Comparison of ENCODE assay signal across 8 cellular contexts in the genomic region with DNA sequence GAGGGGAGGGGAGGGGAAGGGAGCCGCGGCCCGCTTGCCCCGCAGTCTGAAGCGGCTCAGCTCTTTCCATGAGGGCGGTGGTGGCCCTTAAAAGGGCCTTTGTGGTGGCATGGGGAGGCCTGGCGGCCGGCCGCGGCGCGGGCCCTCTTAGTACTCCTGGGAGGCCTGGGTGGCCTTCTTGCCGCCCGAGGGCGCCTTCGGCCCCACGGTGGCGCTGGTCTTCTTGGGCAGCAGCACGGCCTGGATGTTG. TPM values are rescaled to one million over a fixed set of nuclear protein-coding genes. Genes with fewer than 3 reads are reported as not detected.
DNase-seq lines count a peak whose midpoint lies in the region; ATAC-seq, FAIRE-seq and TF ChIP-seq lines count a peak whose summit lies in the region.

No MANE protein-coding gene starts in this region.

- ATAC-seq in HG02759 (IDR thresholded peaks at IDR 0.05; ENCODE audit: unreplicated experiment), result peak; percentile 47
- ATAC-seq in K562, result peak; percentile 76

- peak overlapping the region; percentile 14; the same call in 1 of the 2 replicates for H2AFZ ChIP-seq in K562 (ENCODE audit: low read depth, low read length)

- WGBS in K562 (ENCODE audit: insufficient coverage, low coverage, missing lambda C conversion rate), result 0% methylated on average over 7 of the region's 19 CpGs

- no TSS peak for BruUV-seq in K562 (replicated peaks; lab: Mats Ljungman, UMichigan)

- no peaks in the 10 kb centered on the region for H3K9me3 ChIP-seq in K562 (replicated peaks; ENCODE audit: control insufficient read depth, insufficient read depth, low read depth, low read length)
- no peaks in the 10 kb centered on the region for H3K9me3 ChIP-seq in iPS-15b (ENCODE audit: control insufficient read depth, insufficient read depth, low read length)

- TF ChIP-seq POLR2A in K562 (conservative IDR thresholded peaks at IDR 0.05) (no peak), GM12892 (IDR thresholded peaks at IDR 0.05; ENCODE audit: low read depth, low read length) (no peak)

- CTCF ChIA-PET in K562 (lab: Yijun Ruan, JAX; ENCODE audit: low intra/inter-chr PET ratio), result interaction anchor here (0.6 to 1.3 kb wide), 2 partner anchors 102 to 184 kb away, joined by 3 to 6 read pairs; no protein-coding TSS in a partner anchor

- peak; percentile 66 for TF ChIP-seq CTCF in GM12865 (IDR thresholded peaks at IDR 0.05; ENCODE audit: insufficient read depth, low read depth, low read length, missing control alignments)
- TF ChIP-seq CTCF in K562 (IDR thresholded peaks at IDR 0.05 in 2 of 3, conservative IDR thresholded peaks at IDR 0.05 in 1 of 3; ENCODE audit: insufficient read depth in 2 of 3, low read depth in 1 of 3, low read length in 3 of 3), result peak; percentile 74 to 88 (median 76)
- TF ChIP-seq CTCF in retinal pigment epithelial cell (conservative IDR thresholded peaks at IDR 0.05; ENCODE audit: low read depth, low read length), result peak; percentile 70

- intact Hi-C loops in K562 (cut with micrococcal nuclease), result loop anchor here (1.0 to 2.0 kb wide), 3 partner anchors 27 to 166 kb away; partner anchors contain the start of genes HYOU1 and VPS11

- no peaks in the 10 kb centered on the region; a peak in 1 of 5 replicates for H3K27me3 ChIP-seq in K562 (ENCODE audit: control insufficient read depth in 2 of 2, insufficient read depth in 2 of 2, low read length in 2 of 2)
- H3K27me3 ChIP-seq in iPS-15b (ENCODE audit: control insufficient read depth, insufficient read depth, low read length), result no peaks in the 10 kb centered on the region

- peaks cover 25% of the 10 kb centered on the region for H4K20me1 ChIP-seq in K562 (replicated peaks; ENCODE audit: control insufficient read depth, insufficient read depth, low read length)

- no peaks in the 10 kb centered on the region for H3K9me1 ChIP-seq in K562 (ENCODE audit: control insufficient read depth, insufficient read depth, low read length)

- POLR2A ChIA-PET in K562 (lab: Yijun Ruan, JAX), result interaction anchor here (0.5 to 5.5 kb wide), 57 partner anchors 8 to 705 kb away, joined by 3 to 75 read pairs (median 4); partner anchors contain the start of genes ABCG4, C2CD2L, CBL and DPAGT1

- peaks cover 59% of the 10 kb centered on the region for H3K79me2 ChIP-seq in K562 (ENCODE audit: control insufficient read depth, insufficient read depth, low read length)

- peak overlapping the region; percentile 94 to 99 for H3K9ac ChIP-seq in K562 (ENCODE audit: insufficient read depth in 1 of 2, low read depth in 2 of 2, low read length in 2 of 2)
- H3K9ac ChIP-seq in iPS-15b (ENCODE audit: low read depth, low read length), result peak overlapping the region; percentile 99

- peak; percentile 44 to 58; a peak in 1 of 4 replicates for TF ChIP-seq RAD21 in K562 (CRISPR knock-in tag; conservative IDR thresholded peaks at IDR 0.05 in 1 of 2, IDR thresholded peaks at IDR 0.05 in 1 of 2)

- peak overlapping the region; percentile 98 for H3K4me2 ChIP-seq in K562 (ENCODE audit: insufficient read depth, low read length)

- peak overlapping the region; percentile 61 for H3K4me3 ChIP-seq in GM12865 (ENCODE audit: low read depth, low read length)
- peak overlapping the region; percentile 94 for H3K4me3 ChIP-seq in K562
- H3K4me3 ChIP-seq in iPS-15b (ENCODE audit: low read depth, low read length), result peak overlapping the region; percentile 92
- H3K4me3 ChIP-seq in retinal pigment epithelial cell (ENCODE audit: low read length), result peak overlapping the region; percentile 82

- FAIRE-seq in K562 (lab: Jason Lieb, UNC) (no peak), GM12892 (lab: Jason Lieb, UNC) (no peak)

- H3K4me1 ChIP-seq in K562 (replicated peaks in 1 of 2; ENCODE audit: control insufficient read depth in 2 of 2, insufficient read depth in 2 of 2, low read length in 2 of 2) (peaks cover 23 to 28% of the 10 kb centered on the region in 2 experiments; a peak in 4 of 5 replicates), iPS-15b (ENCODE audit: control insufficient read depth, insufficient read depth, low read length) (peaks cover 7% of the 10 kb centered on the region)

- no peak for TF ChIP-seq EP300 in K562 (IDR thresholded peaks at IDR 0.05; ENCODE audit: low read length)

- peaks cover 78% of the 10 kb centered on the region for H3K36me3 ChIP-seq in K562 (ENCODE audit: control insufficient read depth, insufficient read depth, low read length)
- peaks cover 20% of the 10 kb centered on the region for H3K36me3 ChIP-seq in iPS-15b (ENCODE audit: control insufficient read depth, insufficient read depth, low read length)

- in situ Hi-C loops in K562 (cut with MboI), result no loop called here

- DNase-seq in AG08396 (ENCODE audit: low spot score) (peak; percentile 81), GM12865 (ENCODE audit: low read depth) (peak; percentile 88), NOMO-1 treated with dmso at 0.1 percent for 144 hours (lab: John Stamatoyannopoulos, UW; ENCODE audit: unreplicated experiment) (peak; percentile 71), K562 (ENCODE audit: extremely low read depth in 1 of 4, low spot score in 3 of 4) (peak in 2 of 4 experiments; percentile 52 to 60), retinal pigment epithelial cell (ENCODE audit: low read depth) (no peak), GM12892 (ENCODE audit: insufficient read length) (no peak)

- peak overlapping the region; percentile 95 for H3K27ac ChIP-seq in K562 (ENCODE audit: extremely low read depth, low read depth, low read length)

RNA-seq across cellular contexts. Expression of gene DPAGT1, which starts 6.9 kb away (rescaled TPM):
- 270 and 472 TPM in 2 replicates for total RNA-seq in K562 (2011; cell fraction: chromatin; rRNA removed; ENCODE audit: low replicate concordance)
- 367 and 397 TPM in 2 replicates for total RNA-seq in K562 (2011; cell fraction: nucleolus; rRNA removed)
- total RNA-seq in K562 (2011; cell fraction: nucleoplasm; rRNA removed), result 334 and 339 TPM in 2 replicates
- total RNA-seq in K562 (2014; rRNA removed) (29.9 and 44.1 TPM in 2 replicates), K562 (2014; rRNA removed; fragmentation: Illumina TruSeq; extraction: Trizol) (42.2 and 43.8 TPM in 2 replicates), K562 (2015; rRNA removed; fragmentation: Illumina TruSeq; extraction: Trizol) (35.3 and 40.0 TPM in 2 replicates), K562 (2021) (79.3 and 85.8 TPM in 2 replicates)
- polyA plus RNA-seq in K562 (2011; rRNA removed) (85.0 and 126 TPM in 2 replicates), K562 (2014; fragmentation: Illumina TruSeq; extraction: Trizol) (112 and 113 TPM in 2 replicates), K562 (2014; fragmentation: Nextera tagmentation; extraction: Ambion mirVana) (100 to 1,000 TPM in 1 of 2 experiments, 10 to 100 TPM in 1; 91.1 to 135 TPM), K562 (2014; rRNA removed) (61.3 and 79.2 TPM in 2 replicates)
- 181 and 307 TPM in 2 replicates for polyA plus RNA-seq in K562 (2011; cell fraction: cytosol; rRNA removed)
- polyA plus RNA-seq in K562 (2011; cell fraction: nucleus; rRNA removed), result 605 and 868 TPM in 2 replicates
- 55.2 and 59.1 TPM in 2 replicates for polyA plus RNA-seq in K562 (2012)
- polyA minus RNA-seq in K562 (2011; rRNA and poly(A)+ RNA removed), result 93.3 and 126 TPM in 2 replicates
- polyA minus RNA-seq in K562 (2011; cell fraction: cytosol; rRNA and poly(A)+ RNA removed), result 33.0 and 58.4 TPM in 2 replicates
- 82.9 and 117 TPM in 2 replicates for polyA minus RNA-seq in K562 (2011; cell fraction: nucleus; rRNA and poly(A)+ RNA removed)
- polyA plus RNA-seq in GM12892 (2012; ENCODE audit: missing spikeins), result 16.9 TPM

RNA-seq across cellular contexts. Expression of gene HMBS, which starts 10.1 kb away (rescaled TPM):
- total RNA-seq in K562 (2011; cell fraction: chromatin; rRNA removed; ENCODE audit: low replicate concordance), result 269 and 490 TPM in 2 replicates
- 337 and 417 TPM in 2 replicates for total RNA-seq in K562 (2011; cell fraction: nucleolus; rRNA removed)
- total RNA-seq in K562 (2011; cell fraction: nucleoplasm; rRNA removed), result 304 and 321 TPM in 2 replicates
- total RNA-seq in K562 (2014; rRNA removed) (82.8 and 118 TPM in 2 replicates), K562 (2014; rRNA removed; fragmentation: Illumina TruSeq; extraction: Trizol) (108 and 113 TPM in 2 replicates), K562 (2015; rRNA removed; fragmentation: Illumina TruSeq; extraction: Trizol) (52.3 and 56.9 TPM in 2 replicates), K562 (2021) (272 and 282 TPM in 2 replicates)
- polyA plus RNA-seq in K562 (2011; rRNA removed) (311 and 380 TPM in 2 replicates), K562 (2014; fragmentation: Illumina TruSeq; extraction: Trizol) (286 and 323 TPM in 2 replicates), K562 (2014; fragmentation: Nextera tagmentation; extraction: Ambion mirVana) (100 to 1,000 TPM; 308 to 385 TPM), K562 (2014; rRNA removed) (294 and 314 TPM in 2 replicates)
- 268 and 371 TPM in 2 replicates for polyA plus RNA-seq in K562 (2011; cell fraction: cytosol; rRNA removed)
- 618 and 678 TPM in 2 replicates for polyA plus RNA-seq in K562 (2011; cell fraction: nucleus; rRNA removed)
- polyA plus RNA-seq in K562 (2012), result 146 and 173 TPM in 2 replicates
- polyA minus RNA-seq in K562 (2011; rRNA and poly(A)+ RNA removed), result 161 and 230 TPM in 2 replicates
- 85.6 and 104 TPM in 2 replicates for polyA minus RNA-seq in K562 (2011; cell fraction: cytosol; rRNA and poly(A)+ RNA removed)
- polyA minus RNA-seq in K562 (2011; cell fraction: nucleus; rRNA and poly(A)+ RNA removed), result 144 and 221 TPM in 2 replicates
- 28.2 TPM for polyA plus RNA-seq in GM12892 (2012; ENCODE audit: missing spikeins)

RNA-seq across cellular contexts. Expression of gene C2CD2L, which starts 12.4 kb away (rescaled TPM):
- total RNA-seq in K562 (2011; cell fraction: chromatin; rRNA removed; ENCODE audit: low replicate concordance), result 55.3 and 136 TPM in 2 replicates
- 108 and 111 TPM in 2 replicates for total RNA-seq in K562 (2011; cell fraction: nucleolus; rRNA removed)
- total RNA-seq in K562 (2011; cell fraction: nucleoplasm; rRNA removed), result 77.1 and 102 TPM in 2 replicates
- total RNA-seq in K562 (2014; rRNA removed), result 16.9 and 23.8 TPM in 2 replicates
- total RNA-seq in K562 (2014; rRNA removed; fragmentation: Illumina TruSeq; extraction: Trizol), result 6.9 and 11.8 TPM in 2 replicates
- 14.8 and 15.6 TPM in 2 replicates for total RNA-seq in K562 (2015; rRNA removed; fragmentation: Illumina TruSeq; extraction: Trizol)
- 34.1 and 41.2 TPM in 2 replicates for total RNA-seq in K562 (2021)
- 10.8 and 19.6 TPM in 2 replicates for polyA plus RNA-seq in K562 (2011; rRNA removed)
- 13.0 and 21.3 TPM in 2 replicates for polyA plus RNA-seq in K562 (2011; cell fraction: cytosol; rRNA removed)
- 40.4 and 77.6 TPM in 2 replicates for polyA plus RNA-seq in K562 (2011; cell fraction: nucleus; rRNA removed)
- 20.0 and 49.0 TPM in 2 replicates for polyA plus RNA-seq in K562 (2012)
- polyA plus RNA-seq in K562 (2014; fragmentation: Illumina TruSeq; extraction: Trizol), result 29.7 and 34.7 TPM in 2 replicates
- 1 to 10 TPM in 1 of 2 experiments, under 1 TPM in 1; 0.66 to 1.0 TPM for polyA plus RNA-seq in K562 (2014; fragmentation: Nextera tagmentation; extraction: Ambion mirVana)
- 22.4 and 25.7 TPM in 2 replicates for polyA plus RNA-seq in K562 (2014; rRNA removed)
- polyA minus RNA-seq in K562 (2011; rRNA and poly(A)+ RNA removed), result 14.8 and 15.7 TPM in 2 replicates
- 14.0 and 18.9 TPM in 2 replicates for polyA minus RNA-seq in K562 (2011; cell fraction: cytosol; rRNA and poly(A)+ RNA removed)
- 42.3 and 43.5 TPM in 2 replicates for polyA minus RNA-seq in K562 (2011; cell fraction: nucleus; rRNA and poly(A)+ RNA removed)
- 4.0 TPM for polyA plus RNA-seq in GM12892 (2012; ENCODE audit: missing spikeins)

RNA-seq across cellular contexts. Expression of gene HINFP, which starts 26.6 kb away (rescaled TPM):
- total RNA-seq in K562 (2011; cell fraction: chromatin; rRNA removed; ENCODE audit: low replicate concordance), result 110 and 177 TPM in 2 replicates
- total RNA-seq in K562 (2011; cell fraction: nucleolus; rRNA removed), result 95.9 and 97.1 TPM in 2 replicates
- total RNA-seq in K562 (2011; cell fraction: nucleoplasm; rRNA removed), result 112 and 129 TPM in 2 replicates
- total RNA-seq in K562 (2014; rRNA removed), result 15.1 and 17.0 TPM in 2 replicates
- total RNA-seq in K562 (2014; rRNA removed; fragmentation: Illumina TruSeq; extraction: Trizol), result 14.5 and 15.8 TPM in 2 replicates
- 13.8 and 13.9 TPM in 2 replicates for total RNA-seq in K562 (2015; rRNA removed; fragmentation: Illumina TruSeq; extraction: Trizol)
- 23.5 and 24.6 TPM in 2 replicates for total RNA-seq in K562 (2021)
- polyA plus RNA-seq in K562 (2011; rRNA removed), result 29.4 and 41.9 TPM in 2 replicates
- 33.8 and 41.0 TPM in 2 replicates for polyA plus RNA-seq in K562 (2011; cell fraction: cytosol; rRNA removed)
- polyA plus RNA-seq in K562 (2011; cell fraction: nucleus; rRNA removed), result 89.9 and 99.2 TPM in 2 replicates
- polyA plus RNA-seq in K562 (2012), result 15.5 and 24.5 TPM in 2 replicates
- 19.1 and 21.5 TPM in 2 replicates for polyA plus RNA-seq in K562 (2014; fragmentation: Illumina TruSeq; extraction: Trizol)
- polyA plus RNA-seq in K562 (2014; fragmentation: Nextera tagmentation; extraction: Ambion mirVana), result 10 to 100 TPM; 22.5 to 34.1 TPM
- polyA plus RNA-seq in K562 (2014; rRNA removed), result 24.0 and 30.5 TPM in 2 replicates
- 32.2 and 33.0 TPM in 2 replicates for polyA minus RNA-seq in K562 (2011; rRNA and poly(A)+ RNA removed)
- polyA minus RNA-seq in K562 (2011; cell fraction: cytosol; rRNA and poly(A)+ RNA removed), result 8.2 and 17.7 TPM in 2 replicates
- polyA minus RNA-seq in K562 (2011; cell fraction: nucleus; rRNA and poly(A)+ RNA removed), result 28.0 and 41.1 TPM in 2 replicates
- 19.3 TPM for polyA plus RNA-seq in GM12892 (2012; ENCODE audit: missing spikeins)

RNA-seq across cellular contexts. Expression of gene VPS11, which starts 27.1 kb away (rescaled TPM):
- total RNA-seq in K562 (2011; cell fraction: chromatin; rRNA removed; ENCODE audit: low replicate concordance), result 48.5 and 85.1 TPM in 2 replicates
- 45.9 and 54.7 TPM in 2 replicates for total RNA-seq in K562 (2011; cell fraction: nucleolus; rRNA removed)
- total RNA-seq in K562 (2011; cell fraction: nucleoplasm; rRNA removed), result 43.9 and 49.8 TPM in 2 replicates
- total RNA-seq in K562 (2014; rRNA removed), result 31.2 and 38.7 TPM in 2 replicates
- total RNA-seq in K562 (2014; rRNA removed; fragmentation: Illumina TruSeq; extraction: Trizol), result 20.4 and 23.0 TPM in 2 replicates
- 31.3 and 33.5 TPM in 2 replicates for total RNA-seq in K562 (2015; rRNA removed; fragmentation: Illumina TruSeq; extraction: Trizol)
- total RNA-seq in K562 (2021), result 25.5 and 28.6 TPM in 2 replicates
- polyA plus RNA-seq in K562 (2011; rRNA removed), result 14.1 and 16.7 TPM in 2 replicates
- polyA plus RNA-seq in K562 (2011; cell fraction: cytosol; rRNA removed), result 19.3 and 19.7 TPM in 2 replicates
- polyA plus RNA-seq in K562 (2011; cell fraction: nucleus; rRNA removed), result 37.0 and 59.4 TPM in 2 replicates
- polyA plus RNA-seq in K562 (2012), result 30.8 and 37.2 TPM in 2 replicates
- polyA plus RNA-seq in K562 (2014; fragmentation: Illumina TruSeq; extraction: Trizol), result 31.1 and 35.5 TPM in 2 replicates
- 10 to 100 TPM; 19.7 to 31.6 TPM for polyA plus RNA-seq in K562 (2014; fragmentation: Nextera tagmentation; extraction: Ambion mirVana)
- 24.9 and 27.5 TPM in 2 replicates for polyA plus RNA-seq in K562 (2014; rRNA removed)
- polyA minus RNA-seq in K562 (2011; rRNA and poly(A)+ RNA removed), result 20.5 and 26.5 TPM in 2 replicates
- polyA minus RNA-seq in K562 (2011; cell fraction: cytosol; rRNA and poly(A)+ RNA removed), result 17.9 and 24.6 TPM in 2 replicates
- 16.6 and 18.9 TPM in 2 replicates for polyA minus RNA-seq in K562 (2011; cell fraction: nucleus; rRNA and poly(A)+ RNA removed)
- polyA plus RNA-seq in GM12892 (2012; ENCODE audit: missing spikeins), result 26.5 TPM

Comparison
In these comparisons a context has a peak if more than half of its experiments do, and no peak if none do; other contexts are left out.
1. DNase-seq: peak in AG08396 (single experiment), GM12865 (single experiment) and NOMO-1 treated with dmso at 0.1 percent for 144 hours (single experiment); none in retinal pigment epithelial cell (single experiment) and GM12892 (single experiment).
2. Peak in every context shown above with its lines, with median percentiles within 50 percentile points of each other: H3K4me3 ChIP-seq and CTCF ChIP-seq.